ENCODE assay signal across 21 cellular contexts in genomic region chr7:46651561-46652088, GRCh38.
A peak's percentile ranks its signal among the peaks of the same experiment; 100 is the strongest.
DNase-seq lines count a peak whose midpoint lies in the region; ATAC-seq and TF ChIP-seq lines count a peak whose summit lies in the region.
"Had no signal": no experiment of that assay in that cellular context is flagged by ENCODE, and none has a peak within 500 bp of the region (broad histone marks: within the 10 kb centered on the region; RNA-seq: fewer than 3 reads in every experiment).

No MANE protein-coding gene starts in this region.

- BruUV-seq in Caco-2 (replicated peaks; lab: Mats Ljungman, UMichigan) (no TSS peak), A673 (replicated peaks; lab: Mats Ljungman, UMichigan) (no TSS peak)

- no peak for ATAC-seq in GM18519 (IDR thresholded peaks at IDR 0.05; ENCODE audit: low FRiP score, unreplicated experiment)
- ATAC-seq in SK-N-SH treated with all-trans-retinoic acid at 6 μM for 48 hours: no peak
- ATAC-seq: CD8-positive, alpha-beta T cell; left lobe of liver; stimulated activated naive CD8-positive, alpha-beta T cell treated with anti-CD3 and anti-CD28 coated beads, Interleukin-15, amount 100 ng/mL, for 72 hours had no signal

- no peak overlapping the region for H3K9ac ChIP-seq in colonic mucosa (ENCODE audit: low read depth in 2 of 2, low read length in 2 of 2)
- no peak overlapping the region for H3K9ac ChIP-seq in mesenchymal stem cell (ENCODE audit: low read length)

- no peak overlapping the region for H3K4me3 Mint-ChIP-seq in Caco-2 (ENCODE audit: unreplicated experiment)
- H3K4me3 Mint-ChIP-seq: activated naive CD4-positive, alpha-beta T cell treated with anti-CD3 and anti-CD28 coated beads, Interleukin-2, amount 50 U/mL, for 24 hours; brain; CD8-positive, alpha-beta T cell; naive B cell; stimulated activated naive CD8-positive, alpha-beta T cell treated with anti-CD3 and anti-CD28 coated beads, Interleukin-15, amount 100 ng/mL, for 72 hours had no signal

- H2BK5ac ChIP-seq in mesenchymal stem cell (ENCODE audit: low read depth, low read length, poor library complexity, severe bottlenecking): no peak overlapping the region

- H3K9me3 Mint-ChIP-seq in Caco-2 (ENCODE audit: unreplicated experiment): no peaks in the 10 kb centered on the region

- H2BK15ac ChIP-seq in mesenchymal stem cell (ENCODE audit: low read depth, poor library complexity, severe bottlenecking): no peak overlapping the region

- no peaks in the 10 kb centered on the region for H3K79me1 ChIP-seq in mesenchymal stem cell (replicated peaks; ENCODE audit: low read length, poor library complexity, severe bottlenecking)

- H3K23ac ChIP-seq in mesenchymal stem cell (ENCODE audit: low read length in 2 of 2): no peak overlapping the region

- no peak for TF ChIP-seq RAD21 in Ishikawa (IDR thresholded peaks at IDR 0.05; ENCODE audit: low read depth)

- no peak for TF ChIP-seq EP300 in Ishikawa (IDR thresholded peaks at IDR 0.05; ENCODE audit: borderline replicate concordance)

- no peak overlapping the region for H2BK120ac ChIP-seq in mesenchymal stem cell (ENCODE audit: low read depth, low read length)

- H3K14ac ChIP-seq in mesenchymal stem cell (ENCODE audit: low read length in 2 of 2): peak overlapping the region in 1 of 2 experiments; percentile 62

- H3K4me1 ChIP-seq in Caco-2 (no peaks in the 10 kb centered on the region), colonic mucosa (no peaks in the 10 kb centered on the region), mesenchymal stem cell (ENCODE audit: control insufficient read depth, insufficient read depth, low read depth, low read length) (peaks cover 5% of the 10 kb centered on the region), A673 (ENCODE audit: insufficient read depth, low read length, poor library complexity, severe bottlenecking) (no peaks in the 10 kb centered on the region)

- H3K4me1 Mint-ChIP-seq in Caco-2 (ENCODE audit: low read depth, unreplicated experiment): no peaks in the 10 kb centered on the region
- H3K4me1 Mint-ChIP-seq: activated naive CD4-positive, alpha-beta T cell treated with anti-CD3 and anti-CD28 coated beads, Interleukin-2, amount 50 U/mL, for 24 hours; brain; naive B cell; stimulated activated naive CD8-positive, alpha-beta T cell treated with anti-CD3 and anti-CD28 coated beads, Interleukin-15, amount 100 ng/mL, for 72 hours had no signal

- H2BK12ac ChIP-seq in mesenchymal stem cell (ENCODE audit: low read length in 2 of 2): no peak overlapping the region

- H3K27me3 Mint-ChIP-seq in Caco-2 (ENCODE audit: insufficient read depth, unreplicated experiment): no peaks in the 10 kb centered on the region
- H3K27me3 Mint-ChIP-seq: activated naive CD4-positive, alpha-beta T cell treated with anti-CD3 and anti-CD28 coated beads, Interleukin-2, amount 50 U/mL, for 24 hours; naive B cell; stimulated activated naive CD8-positive, alpha-beta T cell treated with anti-CD3 and anti-CD28 coated beads, Interleukin-15, amount 100 ng/mL, for 72 hours had no signal

- TF ChIP-seq CTCF in Caco-2 (IDR thresholded peaks at IDR 0.05; ENCODE audit: insufficient read depth in 1 of 2, low read depth in 1 of 2, low read length in 1 of 2, severe bottlenecking in 1 of 2, unreplicated experiment in 1 of 2) (no peak), colonic mucosa (IDR thresholded peaks at IDR 0.05) (no peak), A673 (conservative IDR thresholded peaks at IDR 0.05; ENCODE audit: low read depth, low read length) (no peak), GM10266 (IDR thresholded peaks at IDR 0.05; ENCODE audit: control insufficient read depth, insufficient read depth, low read depth, missing control alignments) (no peak)

- H3K36me3 Mint-ChIP-seq in Caco-2 (ENCODE audit: insufficient read depth, unreplicated experiment): no peaks in the 10 kb centered on the region
- H3K36me3 Mint-ChIP-seq: activated naive CD4-positive, alpha-beta T cell treated with anti-CD3 and anti-CD28 coated beads, Interleukin-2, amount 50 U/mL, for 24 hours; brain; CD8-positive, alpha-beta T cell had no signal

- H3K36me3 ChIP-seq in Caco-2 (ENCODE audit: control insufficient read depth, insufficient read depth, low read length) (no peaks in the 10 kb centered on the region), colonic mucosa (no peaks in the 10 kb centered on the region), mesenchymal stem cell (ENCODE audit: control insufficient read depth in 1 of 2, insufficient read depth in 2 of 2, low read depth in 1 of 2, low read length in 2 of 2) (no peaks in the 10 kb centered on the region), A673 (ENCODE audit: insufficient read depth, low read length, poor library complexity, severe bottlenecking) (no peaks in the 10 kb centered on the region)
- H3K36me3 ChIP-seq: SJSA1 had no signal

- CTCF ChIA-PET in Caco-2 (lab: Charles Lee): no interaction called here
- CTCF ChIA-PET in A673 (lab: Charles Lee): no interaction called here

- H3K9me3 ChIP-seq in Caco-2 (0 out of 2 replicates have a peak, but pooled peaks cover 3% of the 10 kb centered on the region), colonic mucosa (no peaks in the 10 kb centered on the region), mesenchymal stem cell (ENCODE audit: control insufficient read depth, low read length) (no peaks in the 10 kb centered on the region), A673 (ENCODE audit: low read depth, low read length, poor library complexity, severe bottlenecking) (no peaks in the 10 kb centered on the region)

- no peak for DNase-seq in Caco-2
- peak; percentile 35 for DNase-seq in colonic mucosa
- DNase-seq in mesenchymal stem cell: no peak
- DNase-seq in A673 (ENCODE audit: low spot score): no peak
- DNase-seq in GM10266 (ENCODE audit: extremely low spot score): no peak
- DNase-seq: ACHN; activated CD4-positive, alpha-beta T cell treated with anti-CD3 and anti-CD28 coated beads, Interleukin-2, amount 50 U/mL, for 1 hour; activated T-cell treated with anti-CD3 and anti-CD28 coated beads for 4 hours; CD8-positive, alpha-beta T cell; H7; hippocampal formation; naive B cell; NCI-H1436 treated with DMSO at 0.1 percent for 48 hours; stimulated activated naive CD8-positive, alpha-beta T cell treated with anti-CD3 and anti-CD28 coated beads, Interleukin-15, amount 100 ng/mL, for 72 hours had no signal

- H4K8ac ChIP-seq in mesenchymal stem cell (ENCODE audit: low read length): no peak overlapping the region

- no peak overlapping the region for H4K91ac ChIP-seq in mesenchymal stem cell (ENCODE audit: low read length)

- H3K27me3 ChIP-seq in Caco-2 (replicated peaks; ENCODE audit: control insufficient read depth, insufficient read depth, low read length) (no peaks in the 10 kb centered on the region), colonic mucosa (no peaks in the 10 kb centered on the region), mesenchymal stem cell (ENCODE audit: control insufficient read depth in 1 of 2, insufficient read depth in 1 of 2, low read length in 2 of 2) (no peaks in the 10 kb centered on the region), A673 (replicated peaks; ENCODE audit: insufficient read depth, low read depth, low read length, poor library complexity) (no peaks in the 10 kb centered on the region)
- H3K27me3 ChIP-seq: SJSA1 had no signal

- H2AFZ ChIP-seq in mesenchymal stem cell (ENCODE audit: low read depth, low read length): no peak overlapping the region

- POLR2A ChIA-PET in Caco-2 (lab: Charles Lee) (no interaction called here), A673 (lab: Charles Lee; ENCODE audit: low non-redundant PET) (no interaction called here)

- 94% methylated on average over 7 of the region's 8 CpGs for WGBS in mesenchymal stem cell

- peak overlapping the region in 1 of 2 experiments; percentile 54 for H3K18ac ChIP-seq in mesenchymal stem cell (ENCODE audit: low read depth in 1 of 2, low read length in 2 of 2)

- intact Hi-C loops in Caco-2 (cut with micrococcal nuclease; ENCODE audit: unreplicated experiment): no loop called here
- intact Hi-C loops in colonic mucosa (cut with DNase I): no loop called here
- intact Hi-C loops in A673 (cut with micrococcal nuclease; ENCODE audit: unreplicated experiment): no loop called here

- H3K27ac ChIP-seq in colonic mucosa: peak overlapping the region; percentile 8
- no peak overlapping the region for H3K27ac ChIP-seq in mesenchymal stem cell (ENCODE audit: low read length, poor library complexity, severe bottlenecking)
- no peak overlapping the region for H3K27ac ChIP-seq in A673 (ENCODE audit: low read depth, low read length, poor library complexity, severe bottlenecking)
- H3K27ac ChIP-seq: SJSA1 had no signal

- H3K4me3 ChIP-seq in Caco-2 (ENCODE audit: low read depth, low read length) (no peak overlapping the region), colonic mucosa (no peak overlapping the region), mesenchymal stem cell (ENCODE audit: insufficient read depth in 1 of 2, low read depth in 1 of 2, low read length in 2 of 2) (no peak overlapping the region), A673 (ENCODE audit: low read depth, low read length, poor library complexity, severe bottlenecking) (no peak overlapping the region)
- H3K4me3 ChIP-seq: SJSA1 had no signal

- no peak overlapping the region for H3K4ac ChIP-seq in mesenchymal stem cell (ENCODE audit: low read depth in 1 of 2, low read length in 2 of 2)

- H3K27ac Mint-ChIP-seq in Caco-2 (ENCODE audit: unreplicated experiment): peak overlapping the region; percentile 27
- H3K27ac Mint-ChIP-seq: activated naive CD4-positive, alpha-beta T cell treated with anti-CD3 and anti-CD28 coated beads, Interleukin-2, amount 50 U/mL, for 24 hours; CD8-positive, alpha-beta T cell; naive B cell had no signal

- no peak overlapping the region for H3K4me2 ChIP-seq in mesenchymal stem cell (ENCODE audit: low read length, poor library complexity, severe bottlenecking)

- peak overlapping the region; percentile 6 for H2AK5ac ChIP-seq in mesenchymal stem cell (ENCODE audit: low read length, severe bottlenecking)

TF ChIP-seq in Ishikawa, 13 proteins besides CTCF, POLR2A, EP300 and RAD21:
- no peak for TF ChIP-seq CEBPB (IDR thresholded peaks at IDR 0.05)
- 0 out of 2 replicates have a peak, but pooled peaks have one; percentile 13 for TF ChIP-seq MAX (IDR thresholded peaks at IDR 0.05)

TF ChIP-seq in SK-N-SH treated with all-trans-retinoic acid at 6 μM for 48 hours, 23 proteins besides CTCF, POLR2A, EP300 and RAD21 (continues in another document):
- TF ChIP-seq, protein P1, sequence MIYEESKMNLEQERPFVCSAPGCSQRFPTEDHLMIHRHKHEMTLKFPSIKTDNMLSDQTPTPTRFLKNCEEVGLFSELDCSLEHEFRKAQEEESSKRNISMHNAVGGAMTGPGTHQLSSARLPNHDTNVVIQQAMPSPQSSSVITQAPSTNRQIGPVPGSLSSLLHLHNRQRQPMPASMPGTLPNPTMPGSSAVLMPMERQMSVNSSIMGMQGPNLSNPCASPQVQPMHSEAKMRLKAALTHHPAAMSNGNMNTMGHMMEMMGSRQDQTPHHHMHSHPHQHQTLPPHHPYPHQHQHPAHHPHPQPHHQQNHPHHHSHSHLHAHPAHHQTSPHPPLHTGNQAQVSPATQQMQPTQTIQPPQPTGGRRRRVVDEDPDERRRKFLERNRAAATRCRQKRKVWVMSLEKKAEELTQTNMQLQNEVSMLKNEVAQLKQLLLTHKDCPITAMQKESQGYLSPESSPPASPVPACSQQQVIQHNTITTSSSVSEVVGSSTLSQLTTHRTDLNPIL (CRISPR knock-in tag; IDR thresholded peaks at IDR 0.05; ENCODE audit: low read depth): no peak
- TF ChIP-seq ISL1 (CRISPR knock-in tag; IDR thresholded peaks at IDR 0.05): no peak
- TF ChIP-seq ZNF565 (CRISPR knock-in tag; conservative IDR thresholded peaks at IDR 0.05; ENCODE audit: low read depth): no peak
